In genomic region chr21:39390212-39390765, GRCh38 we compare ENCODE assay signal across 1 cellular context.
TF ChIP-seq lines count a peak whose summit lies in the region.

No MANE protein-coding gene starts in this region.

TF ChIP-seq in H1, 55 proteins besides CTCF, POLR2A, EP300 and RAD21:
- TF ChIP-seq CHD1 (IDR thresholded peaks at IDR 0.05; ENCODE audit: low read depth, low read length) (no peak), GTF2F1 (IDR thresholded peaks at IDR 0.05; ENCODE audit: borderline replicate concordance, low read depth, low read length) (no peak), SP1 (IDR thresholded peaks at IDR 0.05; ENCODE audit: low read depth, low read length) (no peak), KDM5A (IDR thresholded peaks at IDR 0.05; ENCODE audit: low read length) (no peak), CHD2 (IDR thresholded peaks at IDR 0.05; ENCODE audit: low read length) (no peak), USF2 (IDR thresholded peaks at IDR 0.05; ENCODE audit: low read length) (no peak), YY1 (IDR thresholded peaks at IDR 0.05; ENCODE audit: low read depth, low read length) (no peak), HDAC2 (IDR thresholded peaks at IDR 0.05; ENCODE audit: borderline replicate concordance in 1 of 2, low read depth in 2 of 2, low read length in 2 of 2) (no peak), TBP (IDR thresholded peaks at IDR 0.05; ENCODE audit: low read depth, low read length) (no peak), RNF2 (IDR thresholded peaks at IDR 0.05; ENCODE audit: borderline replicate concordance, low read depth, low read length, missing control alignments, poor library complexity, severe bottlenecking) (no peak), ASH2L (IDR thresholded peaks at IDR 0.05; ENCODE audit: low read length) (no peak), GABPA (IDR thresholded peaks at IDR 0.05; ENCODE audit: borderline replicate concordance, insufficient read depth, low read length) (no peak)
